ENCODE assay signal across 1 cellular context in the genomic region with DNA sequence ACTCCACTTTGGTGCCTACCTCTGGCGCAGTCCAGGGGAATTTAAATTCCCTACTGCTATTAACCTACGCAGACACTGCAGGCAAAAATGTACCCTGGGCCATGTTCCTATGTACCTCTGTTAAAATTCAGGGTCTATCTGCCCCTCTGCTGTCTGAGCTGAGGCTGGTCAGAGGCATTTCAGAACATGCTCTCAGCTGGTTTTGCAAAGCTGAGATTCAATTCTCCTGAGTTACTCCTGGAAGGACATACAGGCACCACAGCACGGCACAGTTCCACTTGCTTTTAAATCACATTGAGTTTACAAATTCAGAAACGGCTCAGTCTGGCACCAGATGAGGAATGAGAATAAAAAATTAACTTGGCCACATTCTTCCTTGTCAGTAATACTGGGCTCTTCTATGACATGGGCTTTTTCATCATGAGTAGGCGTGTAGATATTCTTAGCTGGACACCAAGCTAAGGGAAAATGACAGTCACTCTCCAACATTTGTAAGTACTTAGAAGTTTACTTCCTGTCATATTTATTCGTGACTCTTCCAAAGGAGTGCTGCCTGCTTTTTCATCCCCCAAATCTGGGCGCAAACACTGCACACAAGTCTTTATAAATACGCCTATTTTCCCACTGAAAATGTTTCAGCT.
TF ChIP-seq lines count a peak whose summit lies in the region.

No MANE protein-coding gene starts in this region.

TF ChIP-seq in GM23338, 12 proteins besides CTCF, POLR2A, EP300 and RAD21 (continued from another document):
- TF ChIP-seq, protein P1, sequence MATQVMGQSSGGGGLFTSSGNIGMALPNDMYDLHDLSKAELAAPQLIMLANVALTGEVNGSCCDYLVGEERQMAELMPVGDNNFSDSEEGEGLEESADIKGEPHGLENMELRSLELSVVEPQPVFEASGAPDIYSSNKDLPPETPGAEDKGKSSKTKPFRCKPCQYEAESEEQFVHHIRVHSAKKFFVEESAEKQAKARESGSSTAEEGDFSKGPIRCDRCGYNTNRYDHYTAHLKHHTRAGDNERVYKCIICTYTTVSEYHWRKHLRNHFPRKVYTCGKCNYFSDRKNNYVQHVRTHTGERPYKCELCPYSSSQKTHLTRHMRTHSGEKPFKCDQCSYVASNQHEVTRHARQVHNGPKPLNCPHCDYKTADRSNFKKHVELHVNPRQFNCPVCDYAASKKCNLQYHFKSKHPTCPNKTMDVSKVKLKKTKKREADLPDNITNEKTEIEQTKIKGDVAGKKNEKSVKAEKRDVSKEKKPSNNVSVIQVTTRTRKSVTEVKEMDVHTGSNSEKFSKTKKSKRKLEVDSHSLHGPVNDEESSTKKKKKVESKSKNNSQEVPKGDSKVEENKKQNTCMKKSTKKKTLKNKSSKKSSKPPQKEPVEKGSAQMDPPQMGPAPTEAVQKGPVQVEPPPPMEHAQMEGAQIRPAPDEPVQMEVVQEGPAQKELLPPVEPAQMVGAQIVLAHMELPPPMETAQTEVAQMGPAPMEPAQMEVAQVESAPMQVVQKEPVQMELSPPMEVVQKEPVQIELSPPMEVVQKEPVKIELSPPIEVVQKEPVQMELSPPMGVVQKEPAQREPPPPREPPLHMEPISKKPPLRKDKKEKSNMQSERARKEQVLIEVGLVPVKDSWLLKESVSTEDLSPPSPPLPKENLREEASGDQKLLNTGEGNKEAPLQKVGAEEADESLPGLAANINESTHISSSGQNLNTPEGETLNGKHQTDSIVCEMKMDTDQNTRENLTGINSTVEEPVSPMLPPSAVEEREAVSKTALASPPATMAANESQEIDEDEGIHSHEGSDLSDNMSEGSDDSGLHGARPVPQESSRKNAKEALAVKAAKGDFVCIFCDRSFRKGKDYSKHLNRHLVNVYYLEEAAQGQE (IDR thresholded peaks at IDR 0.05; ENCODE audit: unreplicated experiment), result no peak
- TF ChIP-seq ZNF331 (CRISPR knock-in tag; IDR thresholded peaks at IDR 0.05; ENCODE audit: low read depth), result no peak
- TF ChIP-seq, protein P2, sequence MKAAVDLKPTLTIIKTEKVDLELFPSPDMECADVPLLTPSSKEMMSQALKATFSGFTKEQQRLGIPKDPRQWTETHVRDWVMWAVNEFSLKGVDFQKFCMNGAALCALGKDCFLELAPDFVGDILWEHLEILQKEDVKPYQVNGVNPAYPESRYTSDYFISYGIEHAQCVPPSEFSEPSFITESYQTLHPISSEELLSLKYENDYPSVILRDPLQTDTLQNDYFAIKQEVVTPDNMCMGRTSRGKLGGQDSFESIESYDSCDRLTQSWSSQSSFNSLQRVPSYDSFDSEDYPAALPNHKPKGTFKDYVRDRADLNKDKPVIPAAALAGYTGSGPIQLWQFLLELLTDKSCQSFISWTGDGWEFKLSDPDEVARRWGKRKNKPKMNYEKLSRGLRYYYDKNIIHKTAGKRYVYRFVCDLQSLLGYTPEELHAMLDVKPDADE (IDR thresholded peaks at IDR 0.05), result no peak
- no peak for TF ChIP-seq EZH2phosphoT487 (IDR thresholded peaks at IDR 0.05; ENCODE audit: unreplicated experiment)
